In genomic region chr2:113297596-113297995, GRCh38 we compare ENCODE assay signal across 9 cellular contexts. TPM values are rescaled to one million over a fixed set of nuclear protein-coding genes. Genes with fewer than 3 reads are reported as not detected.
DNase-seq lines count a peak whose midpoint lies in the region; ATAC-seq and TF ChIP-seq lines count a peak whose summit lies in the region.
"Not testable (repeated sequence)": the region's sequence is repeated elsewhere in the genome, so short reads cannot be mapped to it uniquely, and the experiment has no call there.
"Had no signal": no experiment of that assay in that cellular context is flagged by ENCODE, and none has a peak within 500 bp of the region (broad histone marks: within the 10 kb centered on the region; RNA-seq: fewer than 3 reads in every experiment).

No MANE protein-coding gene starts in this region.

- not testable (repeated sequence) for H3K4me2 ChIP-seq in PC-3 (ENCODE audit: low read length)

- not testable (repeated sequence) for H3K4me1 ChIP-seq in CD8-positive, alpha-beta T cell (ENCODE audit: insufficient read depth, low read length); PC-3 (ENCODE audit: insufficient read depth, low read length); mucosa of descending colon (ENCODE audit: low read depth)

- not testable (repeated sequence) for H3K4me1 Mint-ChIP-seq in CD8-positive, alpha-beta T cell (ENCODE audit: low read depth); HFFc6 (ENCODE audit: low read depth); activated naive CD8-positive, alpha-beta T cell treated with anti-CD3 and anti-CD28 coated beads for 36 hours

- POLR2A ChIA-PET in CD8-positive, alpha-beta T cell (lab: Charles Lee); PC-3 (lab: Charles Lee; ENCODE audit: unreplicated experiment): not testable (repeated sequence)

- H2AFZ ChIP-seq in PC-3 (ENCODE audit: low read length) = not testable (repeated sequence)

- not testable (repeated sequence) for H3K9me3 ChIP-seq in CD8-positive, alpha-beta T cell (ENCODE audit: low read length); PC-3 (ENCODE audit: low read length); mucosa of descending colon

- H3K4me3 Mint-ChIP-seq in CD8-positive, alpha-beta T cell; HFFc6; activated naive CD8-positive, alpha-beta T cell treated with anti-CD3 and anti-CD28 coated beads for 36 hours: not testable (repeated sequence)

- H3K27ac Mint-ChIP-seq in CD8-positive, alpha-beta T cell; HFFc6; activated naive CD8-positive, alpha-beta T cell treated with anti-CD3 and anti-CD28 coated beads for 36 hours: not testable (repeated sequence)

- not testable (repeated sequence) for H3K36me3 ChIP-seq in CD8-positive, alpha-beta T cell (ENCODE audit: insufficient read depth, low read length); PC-3 (ENCODE audit: low read depth, low read length); mucosa of descending colon (ENCODE audit: low read depth)

- H3K9me2 ChIP-seq in PC-3 (replicated peaks; ENCODE audit: low read length) = not testable (repeated sequence)

- not testable (repeated sequence) for TF ChIP-seq CTCF in CD8-positive, alpha-beta T cell (IDR thresholded peaks at IDR 0.05); mucosa of descending colon (IDR thresholded peaks at IDR 0.05)
- TF ChIP-seq CTCF in HFFc6 (IDR thresholded peaks at IDR 0.05) (peak; percentile 42), PC-3 (conservative IDR thresholded peaks at IDR 0.05; ENCODE audit: low read depth, low read length) (peak; percentile 57)

- H3F3A ChIP-seq in PC-3 (ENCODE audit: low read length, unreplicated experiment) = not testable (repeated sequence)

- not testable (repeated sequence) for H4K20me1 ChIP-seq in PC-3 (ENCODE audit: low read length)

- not testable (repeated sequence) for H3K4me3 ChIP-seq in CD8-positive, alpha-beta T cell (ENCODE audit: low read depth, low read length); PC-3 (ENCODE audit: low read length); mucosa of descending colon

- H3K27ac ChIP-seq in CD8-positive, alpha-beta T cell (ENCODE audit: low read depth, low read length); PC-3 (ENCODE audit: low read length): not testable (repeated sequence)

- intact Hi-C loops in CD8-positive, alpha-beta T cell (cut with DNase I, micrococcal nuclease); mucosa of descending colon (cut with DNase I, micrococcal nuclease): not testable (repeated sequence)
- intact Hi-C loops in PC-3 (cut with micrococcal nuclease) = loop anchor here (2.0 kb wide), 1 partner anchor 49 kb away; no protein-coding TSS in a partner anchor

- not testable (repeated sequence) for H3K79me2 ChIP-seq in PC-3 (ENCODE audit: low read length)

- ATAC-seq in CD8-positive, alpha-beta T cell = peak; percentile 55
- ATAC-seq in PC-3 (peak; percentile 46), esophagus mucosa (peak; percentile 78), mucosa of descending colon (peak; percentile 90)

- not testable (repeated sequence) for H3K9ac ChIP-seq in PC-3 (ENCODE audit: low read length)

- H3K27me3 ChIP-seq in CD8-positive, alpha-beta T cell (ENCODE audit: insufficient read depth, low read length); PC-3 (ENCODE audit: low read length): not testable (repeated sequence)

- not testable (repeated sequence) for H3K9me3 Mint-ChIP-seq in CD8-positive, alpha-beta T cell; HFFc6; activated naive CD8-positive, alpha-beta T cell treated with anti-CD3 and anti-CD28 coated beads for 36 hours

- CTCF ChIA-PET in CD8-positive, alpha-beta T cell (lab: Charles Lee); PC-3 (lab: Charles Lee): not testable (repeated sequence)

- H3K27me3 Mint-ChIP-seq in CD8-positive, alpha-beta T cell (ENCODE audit: low read depth); HFFc6 (ENCODE audit: insufficient read depth); activated naive CD8-positive, alpha-beta T cell treated with anti-CD3 and anti-CD28 coated beads for 36 hours: not testable (repeated sequence)

- not testable (repeated sequence) for H3K36me3 Mint-ChIP-seq in CD8-positive, alpha-beta T cell; HFFc6 (ENCODE audit: low read depth); activated naive CD8-positive, alpha-beta T cell treated with anti-CD3 and anti-CD28 coated beads for 36 hours

- DNase-seq in CD8-positive, alpha-beta T cell = peak in 4 of 7 experiments; percentile 7 to 27 (median 22)
- DNase-seq in HFFc6 = peak; percentile 33
- peak; percentile 58 for DNase-seq in PC-3
- peak; percentile 60 to 65 for DNase-seq in activated CD4-positive, alpha-beta T cell treated with anti-CD3 and anti-CD28 coated beads, Interleukin-2, amount 50 U/mL, for 48 hours
- DNase-seq in activated naive CD8-positive, alpha-beta T cell treated with anti-CD3 and anti-CD28 coated beads for 36 hours = peak; percentile 43
- DNase-seq in mucosa of descending colon = peak in 2 of 3 donors; percentile 68 to 82
- DNase-seq in stimulated activated CD8-positive, alpha-beta memory T cell treated with anti-CD3 and anti-CD28 coated beads, Interleukin-4, amount 100 ng/mL, for 48 hours = peak; percentile 76

- not testable (repeated sequence) for BruUV-seq in PC-3 (replicated peaks; lab: Mats Ljungman, UMichigan)

RNA-seq across cellular contexts. Expression of gene PAX8, which starts 18.9 kb away (rescaled TPM):
- under 1 TPM; 0.08 to 0.35 TPM for total RNA-seq in CD8-positive, alpha-beta T cell
- 1 to 10 TPM in 5 of 6 experiments, under 1 TPM in 1; 0.33 to 6.7 (median 5.1) TPM for total RNA-seq in HFFc6 (2021; fragmentation: NEBNext Ultra II Directional; extraction: Animal tissue kit (Norgen Biotek cat#: 25700))
- 2.6 and 3.4 TPM in 2 replicates for total RNA-seq in PC-3 (2014; rRNA removed)
- 1 to 10 TPM; 2.0 to 2.3 TPM for total RNA-seq in activated naive CD8-positive, alpha-beta T cell treated with anti-CD3 and anti-CD28 coated beads for 36 hours
- 6.1 TPM for total RNA-seq in esophagus mucosa
- 1 to 10 TPM in 2 of 3 donors, under 1 TPM in 1; 0.82 to 6.2 (median 4.8) TPM for total RNA-seq in mucosa of descending colon
- total RNA-seq: osteocyte had no signal

Comparison
In these comparisons a context has a peak if more than half of its experiments do, and no peak if none do; other contexts are left out.
1. DNase-seq: peak in every context shown above with its lines; median percentile 76 in stimulated activated CD8-positive, alpha-beta memory T cell treated with anti-CD3 and anti-CD28 coated beads, Interleukin-4, amount 100 ng/mL, for 48 hours; 75 in mucosa of descending colon; 62 in activated CD4-positive, alpha-beta T cell treated with anti-CD3 and anti-CD28 coated beads, Interleukin-2, amount 50 U/mL, for 48 hours; 58 in PC-3; 43 in activated naive CD8-positive, alpha-beta T cell treated with anti-CD3 and anti-CD28 coated beads for 36 hours; 33 in HFFc6; 22 in CD8-positive, alpha-beta T cell.